30 cellular contexts compared by ENCODE assay signal in the genomic region with DNA sequence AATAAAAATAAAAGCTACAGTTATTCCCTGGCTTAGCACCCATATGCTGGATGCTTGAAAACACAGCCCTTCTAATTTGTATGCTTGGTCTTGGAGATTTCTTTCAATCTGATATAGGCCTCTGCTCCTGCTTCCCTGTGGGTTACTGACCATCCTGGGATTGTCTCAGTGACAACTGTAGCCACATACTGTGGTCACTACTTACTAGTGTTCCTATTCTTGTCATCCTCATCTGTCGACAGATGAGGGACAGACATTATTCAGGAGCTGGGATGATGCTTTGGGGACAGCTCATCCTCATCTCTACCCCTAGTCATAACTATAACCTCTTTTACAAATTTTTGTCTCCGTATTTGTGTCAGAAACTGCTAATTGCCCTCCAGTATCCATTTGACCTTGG.
"Had no signal": no experiment of that assay in that cellular context is flagged by ENCODE, and none has a peak within 500 bp of the region (broad histone marks: within the 10 kb centered on the region; RNA-seq: fewer than 3 reads in every experiment).

No MANE protein-coding gene starts in this region.

- H3K4me3 Mint-ChIP-seq: naive thymus-derived CD8-positive, alpha-beta T cell; natural killer cell treated with Interleukin-12 subunit alpha and Interleukin-12 subunit beta and Interleukin-15 and Interleukin-18, amount 100 ng/mL, for 72 hours; nephron progenitor cell; neural progenitor cell; stimulated activated memory B cell treated with anti-CD40 and anti-IgM and Interleukin-4, amounts not matched to agents 10 μg/mL and 1 μg/mL and 100 μg/mL, for 72 hours; stimulated activated naive CD8-positive, alpha-beta T cell treated with anti-CD3 and anti-CD28 coated beads, Interleukin-15, amount 100 ng/mL, for 72 hours had no signal

- H3K4me1 Mint-ChIP-seq: naive thymus-derived CD8-positive, alpha-beta T cell; stimulated activated memory B cell treated with anti-CD40 and anti-IgM and Interleukin-4, amounts not matched to agents 10 μg/mL and 1 μg/mL and 100 μg/mL, for 72 hours; stimulated activated naive CD8-positive, alpha-beta T cell treated with anti-CD3 and anti-CD28 coated beads, Interleukin-15, amount 100 ng/mL, for 72 hours had no signal

- H3K27me3 ChIP-seq: neural progenitor cell, ovary, right lobe of liver, sigmoid colon, spleen, thyroid gland, tibial nerve, upper lobe of left lung, vagina had no signal

- DNase-seq: naive thymus-derived CD8-positive, alpha-beta T cell; nephron progenitor cell; occipital lobe; ovary; posterior cingulate gyrus; psoas muscle; right cardiac atrium; right lobe of liver; sigmoid colon; spleen; stimulated activated CD4-positive, alpha-beta T cell treated with anti-CD3 and anti-CD28 coated beads, Interleukin-12 subunit alpha, Interleukin-12 subunit beta, amount 100 ng/mL, for 4 hours; stimulated activated CD4-positive, alpha-beta T cell treated with anti-CD3 and anti-CD28 coated beads, Interleukin-1b, Interleukin-23, amount 100 ng/mL, for 48 hours; stimulated activated CD4-positive, alpha-beta T cell treated with anti-CD3 and anti-CD28 coated beads, Interleukin-4, amount 100 ng/mL, for 1 hour; stimulated activated CD4-positive, alpha-beta T cell treated with anti-CD3 and anti-CD28 coated beads, Interleukin-4, amount 100 ng/mL, for 4 hours; stimulated activated CD8-positive, alpha-beta memory T cell treated with anti-CD3 and anti-CD28 coated beads, Interleukin-4, amount 100 ng/mL, for 48 hours; stimulated activated naive CD4-positive, alpha-beta T cell; stimulated activated naive CD8-positive, alpha-beta T cell treated with anti-CD3 and anti-CD28 coated beads, Interleukin-15, amount 100 ng/mL, for 72 hours; stimulated activated naive CD8-positive, alpha-beta T cell treated with anti-CD3 and anti-CD28 coated beads, Interleukin-15, Interleukin-2, amounts not matched to agents 100 U/mL and 50 U/mL, for 24 hours; thyroid gland; trophoblast cell; upper lobe of left lung had no signal

- ATAC-seq: naive thymus-derived CD8-positive, alpha-beta T cell; natural killer cell treated with Interleukin-12 subunit alpha and Interleukin-12 subunit beta and Interleukin-15 and Interleukin-18, amount 100 ng/mL, for 72 hours; psoas muscle; right cardiac atrium; right lobe of liver; stimulated activated memory B cell treated with anti-CD40 and anti-IgM and Interleukin-4, amounts not matched to agents 10 μg/mL and 1 μg/mL and 100 μg/mL, for 72 hours; stimulated activated naive CD8-positive, alpha-beta T cell treated with anti-CD3 and anti-CD28 coated beads, Interleukin-15, amount 100 ng/mL, for 72 hours; stimulated activated naive CD8-positive, alpha-beta T cell treated with anti-CD3 and anti-CD28 coated beads, Interleukin-15, Interleukin-2, amounts not matched to agents 100 U/mL and 50 U/mL, for 24 hours had no signal

- H3K27ac Mint-ChIP-seq: naive thymus-derived CD8-positive, alpha-beta T cell; natural killer cell treated with Interleukin-12 subunit alpha and Interleukin-12 subunit beta and Interleukin-15 and Interleukin-18, amount 100 ng/mL, for 72 hours; nephron progenitor cell; neural progenitor cell; progenitor cell of endocrine pancreas; stimulated activated memory B cell treated with anti-CD40 and anti-IgM and Interleukin-4, amounts not matched to agents 10 μg/mL and 1 μg/mL and 100 μg/mL, for 72 hours; stimulated activated naive CD8-positive, alpha-beta T cell treated with anti-CD3 and anti-CD28 coated beads, Interleukin-15, amount 100 ng/mL, for 72 hours had no signal

- H3K36me3 Mint-ChIP-seq: naive thymus-derived CD8-positive, alpha-beta T cell; natural killer cell treated with Interleukin-12 subunit alpha and Interleukin-12 subunit beta and Interleukin-15 and Interleukin-18, amount 100 ng/mL, for 72 hours; neural progenitor cell; stimulated activated memory B cell treated with anti-CD40 and anti-IgM and Interleukin-4, amounts not matched to agents 10 μg/mL and 1 μg/mL and 100 μg/mL, for 72 hours had no signal

- H3K27me3 Mint-ChIP-seq: natural killer cell treated with Interleukin-12 subunit alpha and Interleukin-12 subunit beta and Interleukin-15 and Interleukin-18, amount 100 ng/mL, for 72 hours; progenitor cell of endocrine pancreas; stimulated activated memory B cell treated with anti-CD40 and anti-IgM and Interleukin-4, amounts not matched to agents 10 μg/mL and 1 μg/mL and 100 μg/mL, for 72 hours; stimulated activated naive CD8-positive, alpha-beta T cell treated with anti-CD3 and anti-CD28 coated beads, Interleukin-15, amount 100 ng/mL, for 72 hours had no signal

- H3K9me3 Mint-ChIP-seq: naive thymus-derived CD8-positive, alpha-beta T cell; nephron progenitor cell; neural progenitor cell; stimulated activated memory B cell treated with anti-CD40 and anti-IgM and Interleukin-4, amounts not matched to agents 10 μg/mL and 1 μg/mL and 100 μg/mL, for 72 hours; stimulated activated naive CD8-positive, alpha-beta T cell treated with anti-CD3 and anti-CD28 coated beads, Interleukin-15, amount 100 ng/mL, for 72 hours had no signal

- H3K4me1 ChIP-seq: parathyroid adenoma, psoas muscle, right lobe of liver, sigmoid colon, spleen, thyroid gland, tibial nerve, upper lobe of left lung, vagina had no signal

- H3K27ac ChIP-seq: neural progenitor cell, ovary, parathyroid adenoma, psoas muscle, right lobe of liver, sigmoid colon, skin epidermis, spleen, thoracic aorta, thyroid gland, tibial nerve, upper lobe of left lung, vagina had no signal
